In the genomic region with DNA sequence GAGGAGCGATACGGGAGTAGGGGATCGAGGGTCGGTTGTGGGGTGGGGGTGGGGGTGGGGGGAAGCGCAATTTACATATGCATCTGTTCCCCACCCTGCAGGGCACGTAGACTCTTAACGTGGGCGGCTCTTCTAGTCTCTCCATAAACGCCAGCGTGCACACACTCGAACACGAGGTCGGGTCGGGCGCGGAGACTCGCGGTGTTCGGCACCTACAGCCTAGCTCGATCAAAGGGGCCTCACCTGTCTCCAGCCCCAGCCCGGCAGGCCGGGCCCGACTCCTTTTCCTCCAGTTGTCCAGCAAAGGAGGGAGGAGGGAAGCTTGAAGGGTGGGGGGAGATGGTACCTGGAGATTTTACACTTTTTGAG, we compare ENCODE assay signal across 1 cellular context.
A peak's percentile ranks its signal among the peaks of the same experiment; 100 is the strongest.
TF ChIP-seq lines count a peak whose summit lies in the region.

No MANE protein-coding gene starts in this region.

TF ChIP-seq in HepG2, 621 proteins besides CTCF, POLR2A, EP300 and RAD21 (continued from another document):
- TF ChIP-seq, protein P1, sequence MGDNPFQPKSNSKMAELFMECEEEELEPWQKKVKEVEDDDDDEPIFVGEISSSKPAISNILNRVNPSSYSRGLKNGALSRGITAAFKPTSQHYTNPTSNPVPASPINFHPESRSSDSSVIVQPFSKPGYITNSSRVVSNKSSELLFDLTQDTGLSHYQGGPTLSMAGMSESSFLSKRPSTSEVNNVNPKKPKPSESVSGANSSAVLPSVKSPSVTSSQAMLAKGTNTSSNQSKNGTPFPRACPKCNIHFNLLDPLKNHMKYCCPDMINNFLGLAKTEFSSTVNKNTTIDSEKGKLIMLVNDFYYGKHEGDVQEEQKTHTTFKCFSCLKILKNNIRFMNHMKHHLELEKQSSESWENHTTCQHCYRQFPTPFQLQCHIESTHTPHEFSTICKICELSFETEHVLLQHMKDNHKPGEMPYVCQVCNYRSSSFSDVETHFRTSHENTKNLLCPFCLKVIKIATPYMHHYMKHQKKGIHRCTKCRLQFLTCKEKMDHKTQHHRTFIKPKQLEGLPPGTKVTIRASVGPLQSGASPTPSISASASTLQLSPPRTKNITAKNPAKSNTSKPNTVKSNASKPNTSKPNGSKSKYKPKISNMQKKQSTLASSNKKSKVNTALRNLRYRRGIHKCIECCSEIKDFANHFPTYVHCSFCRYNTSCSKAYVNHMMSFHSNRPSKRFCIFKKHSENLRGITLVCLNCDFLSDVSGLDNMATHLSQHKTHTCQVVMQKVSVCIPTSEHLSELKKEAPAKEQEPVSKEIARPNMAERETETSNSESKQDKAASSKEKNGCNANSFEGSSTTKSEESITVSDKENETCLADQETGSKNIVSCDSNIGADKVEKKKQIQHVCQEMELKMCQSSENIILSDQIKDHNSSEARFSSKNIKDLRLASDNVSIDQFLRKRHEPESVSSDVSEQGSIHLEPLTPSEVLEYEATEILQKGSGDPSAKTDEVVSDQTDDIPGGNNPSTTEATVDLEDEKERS (CRISPR knock-in tag; IDR thresholded peaks at IDR 0.05): 0 out of 2 replicates have a peak, but pooled peaks have one; percentile 47
- TF ChIP-seq, protein P2, sequence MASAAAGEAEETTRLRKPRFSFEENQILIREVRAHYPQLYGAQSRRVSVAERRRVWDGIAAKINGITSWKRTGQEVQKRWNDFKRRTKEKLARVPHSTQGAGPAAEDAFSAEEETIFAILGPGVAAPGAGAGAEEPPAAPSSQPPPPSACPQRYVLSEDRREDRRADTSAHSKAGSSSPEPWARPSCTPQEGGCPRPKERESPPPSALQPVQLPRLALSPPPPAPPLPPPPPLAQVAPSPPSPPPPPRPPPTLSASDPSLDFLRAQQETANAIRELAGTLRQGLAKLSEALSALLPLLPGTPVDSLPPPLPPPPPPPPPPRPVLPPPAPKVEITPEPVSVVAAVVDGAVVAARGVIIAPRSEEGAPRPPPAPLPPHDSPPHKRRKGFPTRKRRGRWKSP (CRISPR knock-in tag; IDR thresholded peaks at IDR 0.05): no peak
- no peak for TF ChIP-seq SMAD9 (CRISPR knock-in tag; IDR thresholded peaks at IDR 0.05)
- TF ChIP-seq NR2C2 (CRISPR knock-in tag; IDR thresholded peaks at IDR 0.05; ENCODE audit: borderline replicate concordance): no peak
- TF ChIP-seq LCORL (IDR thresholded peaks at IDR 0.05): no peak
- TF ChIP-seq LCORL (CRISPR knock-in tag; IDR thresholded peaks at IDR 0.05): no peak
- no peak for TF ChIP-seq MBD4 (IDR thresholded peaks at IDR 0.05; ENCODE audit: borderline replicate concordance, low read length)
- TF ChIP-seq, protein P3, sequence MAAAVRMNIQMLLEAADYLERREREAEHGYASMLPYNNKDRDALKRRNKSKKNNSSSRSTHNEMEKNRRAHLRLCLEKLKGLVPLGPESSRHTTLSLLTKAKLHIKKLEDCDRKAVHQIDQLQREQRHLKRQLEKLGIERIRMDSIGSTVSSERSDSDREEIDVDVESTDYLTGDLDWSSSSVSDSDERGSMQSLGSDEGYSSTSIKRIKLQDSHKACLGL (CRISPR knock-in tag; IDR thresholded peaks at IDR 0.05): no peak; the same call in 1 of the 2 replicates
- TF ChIP-seq, protein P4, sequence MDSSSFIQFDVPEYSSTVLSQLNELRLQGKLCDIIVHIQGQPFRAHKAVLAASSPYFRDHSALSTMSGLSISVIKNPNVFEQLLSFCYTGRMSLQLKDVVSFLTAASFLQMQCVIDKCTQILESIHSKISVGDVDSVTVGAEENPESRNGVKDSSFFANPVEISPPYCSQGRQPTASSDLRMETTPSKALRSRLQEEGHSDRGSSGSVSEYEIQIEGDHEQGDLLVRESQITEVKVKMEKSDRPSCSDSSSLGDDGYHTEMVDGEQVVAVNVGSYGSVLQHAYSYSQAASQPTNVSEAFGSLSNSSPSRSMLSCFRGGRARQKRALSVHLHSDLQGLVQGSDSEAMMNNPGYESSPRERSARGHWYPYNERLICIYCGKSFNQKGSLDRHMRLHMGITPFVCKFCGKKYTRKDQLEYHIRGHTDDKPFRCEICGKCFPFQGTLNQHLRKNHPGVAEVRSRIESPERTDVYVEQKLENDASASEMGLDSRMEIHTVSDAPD (CRISPR knock-in tag; IDR thresholded peaks at IDR 0.05): no peak
- TF ChIP-seq FOXO1 (CRISPR knock-in tag; IDR thresholded peaks at IDR 0.05): no peak
- no peak for TF ChIP-seq MXD4 (CRISPR knock-in tag; IDR thresholded peaks at IDR 0.05)
- TF ChIP-seq, protein P5, sequence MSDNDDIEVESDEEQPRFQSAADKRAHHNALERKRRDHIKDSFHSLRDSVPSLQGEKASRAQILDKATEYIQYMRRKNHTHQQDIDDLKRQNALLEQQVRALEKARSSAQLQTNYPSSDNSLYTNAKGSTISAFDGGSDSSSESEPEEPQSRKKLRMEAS (IDR thresholded peaks at IDR 0.05): peak; percentile 65
- no peak for TF ChIP-seq RFXANK (CRISPR knock-in tag; IDR thresholded peaks at IDR 0.05)
- no peak for TF ChIP-seq JUNB (CRISPR knock-in tag; IDR thresholded peaks at IDR 0.05; ENCODE audit: borderline replicate concordance)
- TF ChIP-seq, protein P6, sequence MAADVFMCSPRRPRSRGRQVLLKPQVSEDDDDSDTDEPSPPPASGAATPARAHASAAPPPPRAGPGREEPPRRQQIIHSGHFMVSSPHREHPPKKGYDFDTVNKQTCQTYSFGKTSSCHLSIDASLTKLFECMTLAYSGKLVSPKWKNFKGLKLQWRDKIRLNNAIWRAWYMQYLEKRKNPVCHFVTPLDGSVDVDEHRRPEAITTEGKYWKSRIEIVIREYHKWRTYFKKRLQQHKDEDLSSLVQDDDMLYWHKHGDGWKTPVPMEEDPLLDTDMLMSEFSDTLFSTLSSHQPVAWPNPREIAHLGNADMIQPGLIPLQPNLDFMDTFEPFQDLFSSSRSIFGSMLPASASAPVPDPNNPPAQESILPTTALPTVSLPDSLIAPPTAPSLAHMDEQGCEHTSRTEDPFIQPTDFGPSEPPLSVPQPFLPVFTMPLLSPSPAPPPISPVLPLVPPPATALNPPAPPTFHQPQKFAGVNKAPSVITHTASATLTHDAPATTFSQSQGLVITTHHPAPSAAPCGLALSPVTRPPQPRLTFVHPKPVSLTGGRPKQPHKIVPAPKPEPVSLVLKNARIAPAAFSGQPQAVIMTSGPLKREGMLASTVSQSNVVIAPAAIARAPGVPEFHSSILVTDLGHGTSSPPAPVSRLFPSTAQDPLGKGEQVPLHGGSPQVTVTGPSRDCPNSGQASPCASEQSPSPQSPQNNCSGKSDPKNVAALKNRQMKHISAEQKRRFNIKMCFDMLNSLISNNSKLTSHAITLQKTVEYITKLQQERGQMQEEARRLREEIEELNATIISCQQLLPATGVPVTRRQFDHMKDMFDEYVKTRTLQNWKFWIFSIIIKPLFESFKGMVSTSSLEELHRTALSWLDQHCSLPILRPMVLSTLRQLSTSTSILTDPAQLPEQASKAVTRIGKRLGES (CRISPR knock-in tag; IDR thresholded peaks at IDR 0.05; ENCODE audit: borderline replicate concordance): no peak
- TF ChIP-seq, protein P7, sequence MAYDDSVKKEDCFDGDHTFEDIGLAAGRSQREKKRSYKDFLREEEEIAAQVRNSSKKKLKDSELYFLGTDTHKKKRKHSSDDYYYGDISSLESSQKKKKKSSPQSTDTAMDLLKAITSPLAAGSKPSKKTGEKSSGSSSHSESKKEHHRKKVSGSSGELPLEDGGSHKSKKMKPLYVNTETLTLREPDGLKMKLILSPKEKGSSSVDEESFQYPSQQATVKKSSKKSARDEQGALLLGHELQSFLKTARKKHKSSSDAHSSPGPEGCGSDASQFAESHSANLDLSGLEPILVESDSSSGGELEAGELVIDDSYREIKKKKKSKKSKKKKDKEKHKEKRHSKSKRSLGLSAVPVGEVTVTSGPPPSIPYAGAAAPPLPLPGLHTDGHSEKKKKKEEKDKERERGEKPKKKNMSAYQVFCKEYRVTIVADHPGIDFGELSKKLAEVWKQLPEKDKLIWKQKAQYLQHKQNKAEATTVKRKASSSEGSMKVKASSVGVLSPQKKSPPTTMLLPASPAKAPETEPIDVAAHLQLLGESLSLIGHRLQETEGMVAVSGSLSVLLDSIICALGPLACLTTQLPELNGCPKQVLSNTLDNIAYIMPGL (CRISPR knock-in tag; IDR thresholded peaks at IDR 0.05; ENCODE audit: borderline replicate concordance in 1 of 2, low read depth in 1 of 2): no peak
- no peak for TF ChIP-seq TAF15 (IDR thresholded peaks at IDR 0.05; ENCODE audit: low read depth, low read length, poor library complexity, severe bottlenecking)
- no peak for TF ChIP-seq TRIM24 (CRISPR knock-in tag; IDR thresholded peaks at IDR 0.05)
- TF ChIP-seq, protein P8, sequence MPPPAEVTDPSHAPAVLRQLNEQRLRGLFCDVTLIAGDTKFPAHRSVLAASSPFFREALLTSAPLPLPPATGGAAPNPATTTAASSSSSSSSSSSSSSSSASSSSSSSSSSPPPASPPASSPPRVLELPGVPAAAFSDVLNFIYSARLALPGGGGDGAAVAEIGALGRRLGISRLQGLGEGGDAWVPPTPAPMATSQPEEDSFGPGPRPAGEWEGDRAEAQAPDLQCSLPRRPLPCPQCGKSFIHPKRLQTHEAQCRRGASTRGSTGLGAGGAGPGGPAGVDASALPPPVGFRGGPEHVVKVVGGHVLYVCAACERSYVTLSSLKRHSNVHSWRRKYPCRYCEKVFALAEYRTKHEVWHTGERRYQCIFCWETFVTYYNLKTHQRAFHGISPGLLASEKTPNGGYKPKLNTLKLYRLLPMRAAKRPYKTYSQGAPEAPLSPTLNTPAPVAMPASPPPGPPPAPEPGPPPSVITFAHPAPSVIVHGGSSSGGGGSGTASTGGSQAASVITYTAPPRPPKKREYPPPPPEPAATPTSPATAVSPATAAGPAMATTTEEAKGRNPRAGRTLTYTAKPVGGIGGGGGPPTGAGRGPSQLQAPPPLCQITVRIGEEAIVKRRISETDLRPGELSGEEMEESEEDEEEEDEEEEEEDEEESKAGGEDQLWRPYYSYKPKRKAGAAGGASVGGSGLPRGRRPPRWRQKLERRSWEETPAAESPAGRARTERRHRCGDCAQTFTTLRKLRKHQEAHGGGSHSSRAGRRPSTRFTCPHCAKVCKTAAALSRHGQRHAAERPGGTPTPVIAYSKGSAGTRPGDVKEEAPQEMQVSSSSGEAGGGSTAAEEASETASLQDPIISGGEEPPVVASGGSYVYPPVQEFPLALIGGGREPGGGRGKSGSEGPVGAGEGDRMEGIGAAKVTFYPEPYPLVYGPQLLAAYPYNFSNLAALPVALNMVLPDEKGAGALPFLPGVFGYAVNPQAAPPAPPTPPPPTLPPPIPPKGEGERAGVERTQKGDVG (CRISPR knock-in tag; IDR thresholded peaks at IDR 0.05; ENCODE audit: borderline replicate concordance): no peak
- TF ChIP-seq ZNF749 (CRISPR knock-in tag; IDR thresholded peaks at IDR 0.05; ENCODE audit: borderline replicate concordance): 0 out of 2 replicates have a peak, but pooled peaks have one; percentile 6
- TF ChIP-seq, protein P9, sequence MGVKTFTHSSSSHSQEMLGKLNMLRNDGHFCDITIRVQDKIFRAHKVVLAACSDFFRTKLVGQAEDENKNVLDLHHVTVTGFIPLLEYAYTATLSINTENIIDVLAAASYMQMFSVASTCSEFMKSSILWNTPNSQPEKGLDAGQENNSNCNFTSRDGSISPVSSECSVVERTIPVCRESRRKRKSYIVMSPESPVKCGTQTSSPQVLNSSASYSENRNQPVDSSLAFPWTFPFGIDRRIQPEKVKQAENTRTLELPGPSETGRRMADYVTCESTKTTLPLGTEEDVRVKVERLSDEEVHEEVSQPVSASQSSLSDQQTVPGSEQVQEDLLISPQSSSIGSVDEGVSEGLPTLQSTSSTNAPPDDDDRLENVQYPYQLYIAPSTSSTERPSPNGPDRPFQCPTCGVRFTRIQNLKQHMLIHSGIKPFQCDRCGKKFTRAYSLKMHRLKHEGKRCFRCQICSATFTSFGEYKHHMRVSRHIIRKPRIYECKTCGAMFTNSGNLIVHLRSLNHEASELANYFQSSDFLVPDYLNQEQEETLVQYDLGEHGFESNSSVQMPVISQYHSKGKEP (CRISPR knock-in tag; IDR thresholded peaks at IDR 0.05): no peak
- no peak for TF ChIP-seq POLR2AphosphoS2 (IDR thresholded peaks at IDR 0.05; ENCODE audit: low read depth, low read length)
- peak; percentile 31; the same call in 1 of the 2 replicates for TF ChIP-seq ZBTB20 (CRISPR knock-in tag; IDR thresholded peaks at IDR 0.05; ENCODE audit: borderline replicate concordance, low read depth)
- no peak for TF ChIP-seq ESRRA (CRISPR knock-in tag; IDR thresholded peaks at IDR 0.05; ENCODE audit: low read depth)
- TF ChIP-seq, protein P10, sequence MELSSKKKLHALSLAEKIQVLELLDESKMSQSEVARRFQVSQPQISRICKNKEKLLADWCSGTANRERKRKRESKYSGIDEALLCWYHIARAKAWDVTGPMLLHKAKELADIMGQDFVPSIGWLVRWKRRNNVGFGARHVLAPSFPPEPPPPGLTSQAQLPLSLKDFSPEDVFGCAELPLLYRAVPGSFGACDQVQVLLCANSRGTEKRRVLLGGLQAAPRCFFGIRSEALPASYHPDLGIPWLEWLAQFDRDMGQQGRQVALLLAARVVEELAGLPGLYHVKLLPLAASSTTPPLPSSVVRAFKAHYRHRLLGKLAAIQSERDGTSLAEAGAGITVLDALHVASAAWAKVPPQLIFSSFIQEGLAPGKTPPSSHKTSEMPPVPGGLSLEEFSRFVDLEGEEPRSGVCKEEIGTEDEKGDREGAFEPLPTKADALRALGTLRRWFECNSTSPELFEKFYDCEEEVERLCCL (CRISPR knock-in tag; IDR thresholded peaks at IDR 0.05; ENCODE audit: borderline replicate concordance): no peak
- TF ChIP-seq ZNF672 (CRISPR knock-in tag; IDR thresholded peaks at IDR 0.05): no peak
